In genomic region chr9:131423171-131423581, GRCh38 we compare ENCODE assay signal across 8 cellular contexts. TPM values are rescaled to one million over a fixed set of nuclear protein-coding genes. Genes with fewer than 3 reads are reported as not detected.
DNase-seq lines count a peak whose midpoint lies in the region; ATAC-seq and TF ChIP-seq lines count a peak whose summit lies in the region.

No MANE protein-coding gene starts in this region.

- peak; percentile 93 for DNase-seq in Daoy (ENCODE audit: low read depth)
- DNase-seq in M059J (ENCODE audit: low read depth) = peak; percentile 95
- DNase-seq in anterior cingulate cortex (lab: John Stamatoyannopoulos, UW) = peak in 32 of 58 donors; percentile 19 to 71 (median 43)
- DNase-seq in iPS DF 19.7 (ENCODE audit: low read depth, low spot score) = peak; percentile 71
- peak; percentile 83 for DNase-seq in sigmoid colon
- DNase-seq in RPMI8226 = no peak
- DNase-seq in KG1 (lab: John Stamatoyannopoulos, UW) = no peak

- H3K27ac ChIP-seq in sigmoid colon = peak overlapping the region; percentile 68 to 84 (median 76)

- TF ChIP-seq POLR2A in sigmoid colon (IDR thresholded peaks at IDR 0.05) = no peak

- no peaks in the 10 kb centered on the region for H3K27me3 ChIP-seq in sigmoid colon

- peak overlapping the region in 2 of 4 donors; percentile 9 to 10 for H3K4me3 ChIP-seq in sigmoid colon

- H3K4me1 ChIP-seq in sigmoid colon = peaks cover 0 to 71% (median 62%) of the 10 kb centered on the region in 4 donors

- no peaks in the 10 kb centered on the region for H3K36me3 ChIP-seq in sigmoid colon

- no peaks in the 10 kb centered on the region for H3K9me3 ChIP-seq in sigmoid colon

- intact Hi-C loops in sigmoid colon (cut with DNase I) = loop anchor here (5.0 kb wide), 1 partner anchor 59 kb away; no protein-coding TSS in a partner anchor

- TF ChIP-seq EP300 in sigmoid colon (IDR thresholded peaks at IDR 0.05) = no peak

- WGBS in sigmoid colon, 2 donors = 14 to 43% methylated on average over 14 of the region's 14 CpGs

- TF ChIP-seq CTCF in sigmoid colon (IDR thresholded peaks at IDR 0.05) = no peak

- ATAC-seq in HG03039 (IDR thresholded peaks at IDR 0.05; ENCODE audit: unreplicated experiment) = no peak

RNA-seq across cellular contexts. Expression of gene PRRC2B, which starts 29.3 kb away (rescaled TPM):
- total RNA-seq in Daoy (2014; rRNA removed; shearing (Covaris generic)) = 54.0 and 83.5 TPM in 2 replicates
- total RNA-seq in M059J (2014; rRNA removed; shearing (Covaris generic)) = 38.2 and 80.5 TPM in 2 replicates
- total RNA-seq in sigmoid colon = 10 to 100 TPM; 62.7 to 98.6 (median 78.9) TPM
- polyA plus RNA-seq in sigmoid colon = 10 to 100 TPM; 10.8 to 85.0 (median 13.2) TPM

Comparison
In these comparisons a context has a peak if more than half of its experiments do, and no peak if none do; other contexts are left out.
1. DNase-seq: peak in Daoy (single experiment), M059J (single experiment), anterior cingulate cortex (32 of 58), iPS DF 19.7 (single experiment) and sigmoid colon (single experiment); none in RPMI8226 (single experiment) and KG1 (single experiment).